ENCODE assay signal across 23 cellular contexts in the genomic region with DNA sequence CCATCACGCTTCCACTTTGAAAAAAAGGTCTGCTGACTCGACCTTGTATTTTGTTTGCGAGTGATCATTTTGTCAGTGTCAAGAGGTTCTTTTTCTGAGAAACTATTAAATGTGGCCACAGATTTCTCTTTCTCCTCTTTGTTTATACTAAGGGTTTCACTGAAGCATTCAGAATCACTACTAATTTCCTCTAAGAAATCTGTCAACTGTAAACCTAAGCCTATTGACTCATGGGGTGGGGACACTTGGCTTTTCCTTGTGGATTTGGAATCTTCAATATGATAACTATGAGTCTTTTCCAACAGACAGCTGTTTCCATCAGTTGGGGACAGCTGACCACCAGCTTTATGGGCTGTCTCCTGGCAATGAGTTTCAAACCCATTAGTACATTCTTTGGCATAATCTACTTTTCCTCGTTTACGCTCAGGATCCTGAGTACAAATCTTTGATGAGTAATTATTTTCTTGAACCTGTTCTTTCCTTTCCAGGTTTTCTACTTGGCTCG. TPM values are rescaled to one million over a fixed set of nuclear protein-coding genes. Genes with fewer than 3 reads are reported as not detected.
DNase-seq lines count a peak whose midpoint lies in the region; ATAC-seq lines count a peak whose summit lies in the region.
"Had no signal": no experiment of that assay in that cellular context is flagged by ENCODE, and none has a peak within 500 bp of the region (broad histone marks: within the 10 kb centered on the region; RNA-seq: fewer than 3 reads in every experiment).

No MANE protein-coding gene starts in this region.

- no peak for ATAC-seq in GM18873 (IDR thresholded peaks at IDR 0.05; ENCODE audit: low FRiP score, unreplicated experiment)
- ATAC-seq: GM23338, HepG2, SK-N-SH treated with all-trans-retinoic acid at 6 μM for 48 hours had no signal

- intact Hi-C loops in cardiac septum (cut with DNase I) = no loop called here

- DNase-seq in NCI-H82 (lab: John Stamatoyannopoulos, UW) (peak; percentile 37), NCI-H82 treated with DMSO at 0.1 percent for 48 hours (lab: John Stamatoyannopoulos, UW; ENCODE audit: unreplicated experiment) (no peak), astrocyte of the hippocampus (ENCODE audit: low read depth, low spot score) (peak; percentile 12), myocyte (ENCODE audit: low read depth) (peak; percentile 64), cardiac septum (ENCODE audit: low spot score) (no peak)
- DNase-seq in stimulated activated CD8-positive, alpha-beta memory T cell treated with anti-CD3 and anti-CD28 coated beads, Interleukin-4, amount 100 ng/mL, for 48 hours = no peak
- DNase-seq: DMS153, DND-41, H9, Karpas-422, MM.1S, NCI-H1048, NCI-H1417, NCI-H1694, NCI-H2081, NCI-H2171, NCI-H345, NCI-H510A treated with DMSO at 0.1 percent for 48 hours, SIG-M5 had no signal

RNA-seq across cellular contexts. Expression of a gene that starts 13.8 kb away (rescaled TPM):
- total RNA-seq in myocyte (103 and 108 TPM in 2 replicates), cardiac septum (16.5 TPM)
- polyA plus RNA-seq in myocyte (2012) = 46.3 TPM

Comparison
In these comparisons a context has a peak if more than half of its experiments do, and no peak if none do; other contexts are left out.
1. DNase-seq: peak in NCI-H82 (single experiment), astrocyte of the hippocampus (single experiment) and myocyte (single experiment); none in NCI-H82 treated with DMSO at 0.1 percent for 48 hours (single experiment), cardiac septum (single experiment) and stimulated activated CD8-positive, alpha-beta memory T cell treated with anti-CD3 and anti-CD28 coated beads, Interleukin-4, amount 100 ng/mL, for 48 hours (single experiment).